8 cellular contexts compared by ENCODE assay signal in the genomic region with DNA sequence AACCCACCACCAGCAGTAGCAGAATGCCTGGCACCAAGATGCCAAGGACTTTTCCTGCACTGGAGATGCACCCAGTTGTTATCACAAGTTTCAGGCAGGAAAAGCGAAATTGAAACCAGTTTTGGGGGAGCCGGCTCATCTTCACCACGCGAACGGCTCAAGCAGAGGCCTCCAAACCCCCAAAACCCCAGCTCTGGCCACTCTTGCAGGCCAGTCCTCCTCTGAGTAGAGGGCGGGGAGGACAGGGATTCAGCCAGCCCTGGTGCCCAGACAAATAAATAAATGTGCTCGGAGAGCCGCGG. TPM values are rescaled to one million over a fixed set of nuclear protein-coding genes. Genes with fewer than 3 reads are reported as not detected.
A peak's percentile ranks its signal among the peaks of the same experiment; 100 is the strongest.
DNase-seq lines count a peak whose midpoint lies in the region; ATAC-seq and TF ChIP-seq lines count a peak whose summit lies in the region.

No MANE protein-coding gene starts in this region.

- H3K79me2 ChIP-seq in PC-3 (ENCODE audit: low read length): no peaks in the 10 kb centered on the region

- DNase-seq in Caki2 (ENCODE audit: low read depth) (peak; percentile 25), PC-3 (peak; percentile 6), caudate nucleus (lab: John Stamatoyannopoulos, UW) (peak in 9 of 61 donors; percentile 35 to 66 (median 54)), right lobe of liver (no peak), thyroid gland (no peak), KBM-7 (no peak), putamen (ENCODE audit: low spot score) (no peak)

- ATAC-seq in GM21529 (IDR thresholded peaks at IDR 0.05; ENCODE audit: unreplicated experiment) (peak; percentile 1), PC-3 (peak; percentile 41), right lobe of liver (peak in 3 of 4 donors; percentile 5 to 31 (median 25))

- no peaks in the 10 kb centered on the region for H3F3A ChIP-seq in PC-3 (ENCODE audit: low read length, unreplicated experiment)

- peak overlapping the region; percentile 43 for H3K9ac ChIP-seq in PC-3 (ENCODE audit: low read length)

- TF ChIP-seq POLR2A in right lobe of liver (IDR thresholded peaks at IDR 0.05) (no peak), thyroid gland (IDR thresholded peaks at IDR 0.05) (no peak)

- intact Hi-C loops in PC-3 (cut with micrococcal nuclease) (no loop called here), right lobe of liver (cut with DNase I) (loop anchor here in 1 of 2 donors (5.0 kb wide), 1 partner anchor 75 kb away; no protein-coding TSS in a partner anchor), thyroid gland (cut with DNase I) (loop anchor here (5.0 kb wide), 1 partner anchor 70 kb away; no protein-coding TSS in a partner anchor)

- no peaks in the 10 kb centered on the region for H3K9me2 ChIP-seq in PC-3 (replicated peaks; ENCODE audit: low read length)

- H3K36me3 ChIP-seq in PC-3 (ENCODE audit: low read depth, low read length): no peaks in the 10 kb centered on the region
- H3K36me3 ChIP-seq in right lobe of liver: peaks cover 0 to 4% (median 0%) of the 10 kb centered on the region in 4 donors
- no peaks in the 10 kb centered on the region for H3K36me3 ChIP-seq in thyroid gland

- H3K4me1 ChIP-seq in PC-3 (ENCODE audit: insufficient read depth, low read length): peaks cover 20% of the 10 kb centered on the region
- peaks cover 0 to 29% (median 3%) of the 10 kb centered on the region in 4 donors for H3K4me1 ChIP-seq in right lobe of liver
- H3K4me1 ChIP-seq in thyroid gland: peaks cover 7 to 18% of the 10 kb centered on the region in 2 donors

- H4K20me1 ChIP-seq in PC-3 (ENCODE audit: low read length): no peaks in the 10 kb centered on the region

- H3K9me3 ChIP-seq in PC-3 (ENCODE audit: low read length) (no peaks in the 10 kb centered on the region), right lobe of liver (no peaks in the 10 kb centered on the region), thyroid gland (no peaks in the 10 kb centered on the region)

- no peak for TF ChIP-seq CTCF in PC-3 (conservative IDR thresholded peaks at IDR 0.05; ENCODE audit: low read depth, low read length)
- no peak for TF ChIP-seq CTCF in right lobe of liver (IDR thresholded peaks at IDR 0.05)
- TF ChIP-seq CTCF in thyroid gland (IDR thresholded peaks at IDR 0.05): no peak

- CTCF ChIA-PET in PC-3 (lab: Charles Lee): interaction anchor here (1.9 kb wide), 1 partner anchor 77 kb away, joined by 23 read pairs; no protein-coding TSS in a partner anchor

- peak overlapping the region; percentile 100 for H3K4me2 ChIP-seq in PC-3 (ENCODE audit: low read length)

- H3K27me3 ChIP-seq in PC-3 (ENCODE audit: low read length) (no peaks in the 10 kb centered on the region), right lobe of liver (no peaks in the 10 kb centered on the region), thyroid gland (no peaks in the 10 kb centered on the region)

- POLR2A ChIA-PET in PC-3 (lab: Charles Lee; ENCODE audit: unreplicated experiment): no interaction called here

- in situ Hi-C loops in Caki2 (cut with HindIII; ENCODE audit: low pct_unique_long_range_greater_than_20kb, low sequenced_read_pairs) (no loop called here), KBM-7 (cut with MboI; ENCODE audit: low pct_unique_long_range_greater_than_20kb, low sequenced_read_pairs) (loop anchor here (5.0 kb wide), 1 partner anchor 75 kb away; no protein-coding TSS in a partner anchor)

- H3K27ac ChIP-seq in PC-3 (ENCODE audit: low read length) (no peak overlapping the region), caudate nucleus (ENCODE audit: low read depth, low read length) (peak overlapping the region; percentile 95), right lobe of liver (peak overlapping the region; percentile 81 to 84 (median 82)), thyroid gland (peak overlapping the region; percentile 10 to 84 (median 83))

- peak overlapping the region; percentile 100 for H2AFZ ChIP-seq in PC-3 (ENCODE audit: low read length)

- WGBS in right lobe of liver (ENCODE audit: insufficient coverage, low coverage, low lambda C conversion rate, missing lambda C conversion rate): 0% methylated on average over 6 of the region's 9 CpGs
- 0 to 2% methylated on average over 4 to 9 of the region's 9 CpGs for WGBS in thyroid gland, 2 donors

- TSS peak; percentile 83 for BruUV-seq in PC-3 (replicated peaks; lab: Mats Ljungman, UMichigan)

- H3K4me3 ChIP-seq in PC-3 (ENCODE audit: low read length) (peak overlapping the region; percentile 98), right lobe of liver (peak overlapping the region; percentile 60 to 93 (median 75)), thyroid gland (replicated peaks in 1 of 3) (peak overlapping the region in 2 of 3 donors; percentile 78 to 86)

RNA-seq across cellular contexts. Expression of a gene that starts 0.3 kb away (rescaled TPM):
- total RNA-seq in Caki2 (2014; rRNA removed; shearing (Covaris generic); ENCODE audit: low replicate concordance): 30.8 and 46.5 TPM in 2 replicates
- total RNA-seq in PC-3 (2014; rRNA removed) (16.5 and 17.3 TPM in 2 replicates), right lobe of liver (100 to 1,000 TPM in 1 of 6 experiments, 10 to 100 TPM in 5; 36.6 to 124 (median 58.6) TPM), thyroid gland (10 to 100 TPM; 30.8 to 41.7 (median 38.8) TPM)

RNA-seq across cellular contexts. Expression of a gene that starts 29.8 kb away (rescaled TPM):
- not detected in 2 replicates for total RNA-seq in Caki2 (2014; rRNA removed; shearing (Covaris generic); ENCODE audit: low replicate concordance)
- total RNA-seq in PC-3 (2014; rRNA removed): not detected in 2 replicates
- total RNA-seq in right lobe of liver: not detected
- not detected for total RNA-seq in thyroid gland

RNA-seq across cellular contexts. Expression of a gene that starts 30.3 kb away (rescaled TPM):
- not detected in 2 replicates for total RNA-seq in Caki2 (2014; rRNA removed; shearing (Covaris generic); ENCODE audit: low replicate concordance)
- total RNA-seq in PC-3 (2014; rRNA removed): not detected in 2 replicates
- total RNA-seq in right lobe of liver: 1,000 to 10,000 TPM; 1,903 to 2,571 (median 2,194) TPM
- 100 to 1,000 TPM; 107 to 343 (median 196) TPM for total RNA-seq in thyroid gland

RNA-seq across cellular contexts. Expression of a gene that starts 36.6 kb away (rescaled TPM):
- total RNA-seq in Caki2 (2014; rRNA removed; shearing (Covaris generic); ENCODE audit: low replicate concordance): 27.5 and 40.9 TPM in 2 replicates
- 233 and 313 TPM in 2 replicates for total RNA-seq in PC-3 (2014; rRNA removed)
- total RNA-seq in right lobe of liver: 10 to 100 TPM; 19.6 to 48.5 (median 39.0) TPM
- 10 to 100 TPM; 29.8 to 43.7 (median 37.4) TPM for total RNA-seq in thyroid gland

RNA-seq across cellular contexts. Expression of a gene that starts 51.7 kb away (rescaled TPM):
- not detected in 2 replicates for total RNA-seq in Caki2 (2014; rRNA removed; shearing (Covaris generic); ENCODE audit: low replicate concordance)
- total RNA-seq in PC-3 (2014; rRNA removed) (7.4 and 12.4 TPM in 2 replicates), right lobe of liver (100 to 1,000 TPM in 3 of 6 experiments, 10 to 100 TPM in 3; 38.9 to 173 (median 106) TPM), thyroid gland (10 to 100 TPM; 20.3 to 64.1 (median 28.8) TPM)

Comparison
In these comparisons a context has a peak if more than half of its experiments do, and no peak if none do; other contexts are left out.
1. DNase-seq: peak in Caki2 (single experiment) and PC-3 (single experiment); none in right lobe of liver (0 of 3), thyroid gland (0 of 2), KBM-7 (single experiment) and putamen (single experiment).
2. RNA of a gene that starts 30.3 kb away (total RNA-seq): 1,903 to 2,571 TPM in right lobe of liver and 107 to 343 TPM in thyroid gland; not detected in Caki2 and not detected in PC-3; every median in the first group is over 10 times any median in the second.
3. Peak in every context shown above with its lines, with median percentiles within 50 percentile points of each other: ATAC-seq and H3K4me3 ChIP-seq.